In genomic region chr1:156664046-156664948, GRCh38 we compare ENCODE assay signal across 9 cellular contexts. TPM values are rescaled to one million over a fixed set of nuclear protein-coding genes. Genes with fewer than 3 reads are reported as not detected.
DNase-seq lines count a peak whose midpoint lies in the region; ATAC-seq, FAIRE-seq and TF ChIP-seq lines count a peak whose summit lies in the region.
"Had no signal": no experiment of that assay in that cellular context is flagged by ENCODE, and none has a peak within 500 bp of the region (broad histone marks: within the 10 kb centered on the region; RNA-seq: fewer than 3 reads in every experiment).

No MANE protein-coding gene starts in this region.

- intact Hi-C loops in HepG2 (cut with micrococcal nuclease; ENCODE audit: unreplicated experiment): loop anchor here (10.0 kb wide), 1 partner anchor 61 kb away; the partner anchor contains the start of genes ISG20L2 and METTL25B
- intact Hi-C loops in testis (cut with DNase I; ENCODE audit: low total_unique reads): no loop called here

- TF ChIP-seq POLR2A in HepG2 (IDR thresholded peaks at IDR 0.05; ENCODE audit: insufficient read depth in 1 of 2, low read depth in 2 of 2, low read length in 2 of 2) (no peak), testis (IDR thresholded peaks at IDR 0.05) (no peak)

- TF ChIP-seq EP300 in HepG2 (IDR thresholded peaks at IDR 0.05; ENCODE audit: low read depth in 2 of 2, low read length in 2 of 2) (no peak), HepG2 (CRISPR knock-in tag; IDR thresholded peaks at IDR 0.05; ENCODE audit: borderline replicate concordance) (no peak)

- H3K9ac ChIP-seq in HUES6 (ENCODE audit: low read length) (peak overlapping the region; percentile 97), HepG2 (ENCODE audit: insufficient read depth, low read depth, low read length) (peak overlapping the region; percentile 59; the same call in 1 of the 2 replicates)

- no TSS peak for BruUV-seq in HepG2 (replicated peaks; lab: Mats Ljungman, UMichigan)

- H3K79me2 ChIP-seq in HepG2 (ENCODE audit: insufficient read depth, low read length): peaks cover 16% of the 10 kb centered on the region

- peak overlapping the region; percentile 96 for H3K4me2 ChIP-seq in HepG2 (ENCODE audit: low read depth, low read length)

- POLR2A ChIA-PET in HepG2 (lab: Yijun Ruan, JAX): interaction anchor here (0.9 to 11.4 kb wide), 7 partner anchors 8 to 103 kb away, joined by 3 to 189 read pairs (median 3); partner anchors contain the start of genes ISG20L2, METTL25B, MRPL24 and NAXE

- TF ChIP-seq CTCF in HepG2 (CRISPR knock-in tag; IDR thresholded peaks at IDR 0.05) (no peak), testis (IDR thresholded peaks at IDR 0.05) (no peak)

- CTCF ChIA-PET in HepG2 (lab: Yijun Ruan, JAX; ENCODE audit: low intra/inter-chr PET ratio, low total read pairs): no interaction called here

- H3K27ac ChIP-seq in HUES6 (ENCODE audit: low read depth, low read length) (peak overlapping the region; percentile 56; the same call in 1 of the 2 replicates), HepG2 (ENCODE audit: extremely low read length, insufficient read depth, low read length) (peak overlapping the region; percentile 35), testis (peak overlapping the region; percentile 55 to 69)

- DNase-seq in astrocyte of the hippocampus (ENCODE audit: low read depth, low spot score) (peak; percentile 60), HepG2 (ENCODE audit: low spot score) (peak; percentile 43), testis (no peak), NCI-H2081 treated with DMSO at 0.1 percent for 48 hours (lab: John Stamatoyannopoulos, UW) (no peak), NCI-H526 (lab: John Stamatoyannopoulos, UW) (no peak), NOMO-1 treated with DMSO at 0.1 percent for 48 hours (lab: John Stamatoyannopoulos, UW; ENCODE audit: unreplicated experiment) (no peak)
- DNase-seq: stimulated activated naive B cell treated with anti-CD40 and anti-IgM and Interleukin-4, amounts not matched to agents 10 μg/mL and 1 μg/mL and 100 μg/mL, for 72 hours had no signal

- in situ Hi-C loops in HepG2 (cut with HindIII; ENCODE audit: extremely low pct_ligation_motif_present, low pct_unique_long_range_greater_than_20kb): no loop called here

- peaks cover 89% of the 10 kb centered on the region for H3K4me1 ChIP-seq in HUES6 (ENCODE audit: control insufficient read depth, insufficient read depth, low read length)
- peaks cover 82% of the 10 kb centered on the region for H3K4me1 ChIP-seq in HepG2 (ENCODE audit: insufficient read depth, low read length)
- H3K4me1 ChIP-seq in testis: peaks cover 78% of the 10 kb centered on the region

- H3K36me3 ChIP-seq in HUES6 (ENCODE audit: control insufficient read depth, insufficient read depth, low read length) (no peaks in the 10 kb centered on the region), HepG2 (replicated peaks in 1 of 2; ENCODE audit: control insufficient read depth in 1 of 2, insufficient read depth in 2 of 2, low read length in 2 of 2) (peaks cover 0 to 2% of the 10 kb centered on the region in 2 experiments; a peak in 1 of 5 replicates), testis (ENCODE audit: low read depth, missing control alignments) (no peaks in the 10 kb centered on the region)

- H3K4me3 ChIP-seq in HUES6 (ENCODE audit: low read depth, low read length): peak overlapping the region; percentile 15; the same call in 1 of the 2 replicates
- peak overlapping the region; percentile 6 to 69 (median 47) for H3K4me3 ChIP-seq in HepG2 (replicated peaks in 1 of 3; ENCODE audit: insufficient read depth in 1 of 3, low read depth in 2 of 3, low read length in 3 of 3)
- no peak overlapping the region for H3K4me3 ChIP-seq in testis

- peaks cover 6% of the 10 kb centered on the region for H4K20me1 ChIP-seq in HepG2 (ENCODE audit: insufficient read depth, low read length)

- 35% methylated on average over 5 of the region's 8 CpGs for WGBS in HepG2 (ENCODE audit: low lambda C conversion rate)
- 59 to 68% methylated on average over 6 to 8 of the region's 8 CpGs for WGBS in testis, 2 donors

- no peak overlapping the region for H2AFZ ChIP-seq in HepG2 (ENCODE audit: low read length)

- FAIRE-seq in HepG2 (lab: Jason Lieb, UNC): no peak

- H3K27me3 ChIP-seq in HUES6 (ENCODE audit: control insufficient read depth, insufficient read depth, low read length) (no peaks in the 10 kb centered on the region), HepG2 (ENCODE audit: control insufficient read depth in 1 of 2, insufficient read depth in 2 of 2, low read length in 2 of 2) (no peaks in the 10 kb centered on the region; a peak in 1 of 5 replicates), testis (no peaks in the 10 kb centered on the region)

- TF ChIP-seq RAD21 in HepG2 (CRISPR knock-in tag; IDR thresholded peaks at IDR 0.05): no peak

- ATAC-seq in HepG2: no peak

- H3K9me3 ChIP-seq in HUES6 (ENCODE audit: control insufficient read depth, insufficient read depth, low read depth, low read length) (no peaks in the 10 kb centered on the region), HepG2 (ENCODE audit: low read length) (no peaks in the 10 kb centered on the region), testis (no peaks in the 10 kb centered on the region)

RNA-seq across cellular contexts. Expression of gene NES, which starts 12.9 kb away (rescaled TPM):
- total RNA-seq in HepG2 (2016; rRNA removed; fragmentation: Illumina TruSeq; extraction: Trizol) (12.7 and 16.6 TPM in 2 replicates), testis (10 to 100 TPM; 17.6 to 27.7 TPM)
- total RNA-seq in HepG2 (2016; cell fraction: cytosol; rRNA removed; fragmentation: Illumina TruSeq; extraction: Trizol; ENCODE audit: low read depth): 0.30 and 0.53 TPM in 2 replicates
- total RNA-seq in HepG2 (2016; cell fraction: insoluble cytoplasmic fraction; rRNA removed; fragmentation: Illumina TruSeq; extraction: Trizol): 9.1 and 18.2 TPM in 2 replicates
- 1.4 and 1.5 TPM in 2 replicates for total RNA-seq in HepG2 (2016; cell fraction: membrane; rRNA removed; fragmentation: Illumina TruSeq; extraction: Trizol)
- total RNA-seq in HepG2 (2016; cell fraction: nucleus; rRNA removed; fragmentation: Illumina TruSeq; extraction: Trizol): 11.7 and 13.1 TPM in 2 replicates
- polyA plus RNA-seq in HepG2 (2011; rRNA removed) (1.7 and 2.5 TPM in 2 replicates), testis (ENCODE audit: insufficient read depth, low read depth, low replicate concordance) (20.7 TPM)
- 1.1 and 1.2 TPM in 2 replicates for polyA plus RNA-seq in HepG2 (2011; cell fraction: cytosol; rRNA removed)
- 9.3 and 9.7 TPM in 2 replicates for polyA plus RNA-seq in HepG2 (2011; cell fraction: nucleus; rRNA removed)
- 3.5 and 3.6 TPM in 2 replicates for polyA plus RNA-seq in HepG2 (2012)
- polyA plus RNA-seq in HepG2 (2016; cell fraction: cytosol; fragmentation: Illumina TruSeq; extraction: Trizol; ENCODE audit: low read depth): 0.32 and 0.38 TPM in 2 replicates
- polyA plus RNA-seq in HepG2 (2016; cell fraction: insoluble cytoplasmic fraction; fragmentation: Illumina TruSeq; extraction: Trizol; ENCODE audit: low read depth): 8.6 and 10.8 TPM in 2 replicates
- polyA plus RNA-seq in HepG2 (2016; cell fraction: membrane; fragmentation: Illumina TruSeq; extraction: Trizol; ENCODE audit: low read depth): 0.46 and 0.93 TPM in 2 replicates
- 27.3 and 27.7 TPM in 2 replicates for polyA plus RNA-seq in HepG2 (2016; cell fraction: nucleus; fragmentation: Illumina TruSeq; extraction: Trizol; ENCODE audit: insufficient read depth, low read depth)
- polyA minus RNA-seq in HepG2 (2011; rRNA and poly(A)+ RNA removed; ENCODE audit: low replicate concordance): 0.91 and 2.7 TPM in 2 replicates
- polyA minus RNA-seq in HepG2 (2011; cell fraction: cytosol; rRNA and poly(A)+ RNA removed): 2.4 and 2.5 TPM in 2 replicates
- 1.5 and 1.7 TPM in 2 replicates for polyA minus RNA-seq in HepG2 (2011; cell fraction: nucleus; rRNA and poly(A)+ RNA removed)

RNA-seq across cellular contexts. Expression of gene BCAN, which starts 22.4 kb away (rescaled TPM):
- total RNA-seq in HepG2 (2016; rRNA removed; fragmentation: Illumina TruSeq; extraction: Trizol) (not detected in 2 replicates), testis (1 to 10 TPM; 8.8 to 9.7 TPM)
- total RNA-seq in HepG2 (2016; cell fraction: cytosol; rRNA removed; fragmentation: Illumina TruSeq; extraction: Trizol; ENCODE audit: low read depth): not detected in 2 replicates
- total RNA-seq in HepG2 (2016; cell fraction: insoluble cytoplasmic fraction; rRNA removed; fragmentation: Illumina TruSeq; extraction: Trizol): not detected in 2 replicates
- total RNA-seq in HepG2 (2016; cell fraction: membrane; rRNA removed; fragmentation: Illumina TruSeq; extraction: Trizol): not detected in 2 replicates
- total RNA-seq in HepG2 (2016; cell fraction: nucleus; rRNA removed; fragmentation: Illumina TruSeq; extraction: Trizol): not detected in 2 replicates
- polyA plus RNA-seq in HepG2 (2011; rRNA removed) (not detected in 2 replicates), testis (ENCODE audit: insufficient read depth, low read depth, low replicate concordance) (3.3 TPM)
- not detected in 2 replicates for polyA plus RNA-seq in HepG2 (2011; cell fraction: cytosol; rRNA removed)
- polyA plus RNA-seq in HepG2 (2011; cell fraction: nucleus; rRNA removed): 0.24 TPM in 1 of 2 replicates, not detected in the other
- polyA plus RNA-seq in HepG2 (2012): 0.21 TPM in 2 replicates
- polyA plus RNA-seq in HepG2 (2016; cell fraction: cytosol; fragmentation: Illumina TruSeq; extraction: Trizol; ENCODE audit: low read depth): not detected in 2 replicates
- polyA plus RNA-seq in HepG2 (2016; cell fraction: insoluble cytoplasmic fraction; fragmentation: Illumina TruSeq; extraction: Trizol; ENCODE audit: low read depth): not detected in 2 replicates
- polyA plus RNA-seq in HepG2 (2016; cell fraction: membrane; fragmentation: Illumina TruSeq; extraction: Trizol; ENCODE audit: low read depth): not detected in 2 replicates
- polyA plus RNA-seq in HepG2 (2016; cell fraction: nucleus; fragmentation: Illumina TruSeq; extraction: Trizol; ENCODE audit: insufficient read depth, low read depth): not detected in 2 replicates
- not detected in 2 replicates for polyA minus RNA-seq in HepG2 (2011; rRNA and poly(A)+ RNA removed; ENCODE audit: low replicate concordance)
- not detected in 2 replicates for polyA minus RNA-seq in HepG2 (2011; cell fraction: cytosol; rRNA and poly(A)+ RNA removed)
- not detected in 2 replicates for polyA minus RNA-seq in HepG2 (2011; cell fraction: nucleus; rRNA and poly(A)+ RNA removed)
- total RNA-seq: left colon had no signal

RNA-seq across cellular contexts. Expression of gene CRABP2, which starts 41.1 kb away (rescaled TPM):
- total RNA-seq in HepG2 (2016; rRNA removed; fragmentation: Illumina TruSeq; extraction: Trizol) (0.21 and 0.60 TPM in 2 replicates), testis (1 to 10 TPM; 2.1 to 6.8 TPM)
- not detected in 2 replicates for total RNA-seq in HepG2 (2016; cell fraction: cytosol; rRNA removed; fragmentation: Illumina TruSeq; extraction: Trizol; ENCODE audit: low read depth)
- 0.28 TPM in 1 of 2 replicates, not detected in the other for total RNA-seq in HepG2 (2016; cell fraction: insoluble cytoplasmic fraction; rRNA removed; fragmentation: Illumina TruSeq; extraction: Trizol)
- not detected in 2 replicates for total RNA-seq in HepG2 (2016; cell fraction: membrane; rRNA removed; fragmentation: Illumina TruSeq; extraction: Trizol)
- total RNA-seq in HepG2 (2016; cell fraction: nucleus; rRNA removed; fragmentation: Illumina TruSeq; extraction: Trizol): not detected in 2 replicates
- polyA plus RNA-seq in HepG2 (2011; rRNA removed) (0.37 and 0.40 TPM in 2 replicates), testis (ENCODE audit: insufficient read depth, low read depth, low replicate concordance) (21.0 TPM)
- 0.14 and 0.16 TPM in 2 replicates for polyA plus RNA-seq in HepG2 (2011; cell fraction: cytosol; rRNA removed)
- polyA plus RNA-seq in HepG2 (2011; cell fraction: nucleus; rRNA removed): 0.50 and 0.85 TPM in 2 replicates
- polyA plus RNA-seq in HepG2 (2012): 1.3 TPM in 1 of 2 replicates, not detected in the other
- polyA plus RNA-seq in HepG2 (2016; cell fraction: cytosol; fragmentation: Illumina TruSeq; extraction: Trizol; ENCODE audit: low read depth): 0.24 TPM in 1 of 2 replicates, not detected in the other
- polyA plus RNA-seq in HepG2 (2016; cell fraction: insoluble cytoplasmic fraction; fragmentation: Illumina TruSeq; extraction: Trizol; ENCODE audit: low read depth): 0.57 and 0.99 TPM in 2 replicates
- polyA plus RNA-seq in HepG2 (2016; cell fraction: membrane; fragmentation: Illumina TruSeq; extraction: Trizol; ENCODE audit: low read depth): not detected in 2 replicates
- polyA plus RNA-seq in HepG2 (2016; cell fraction: nucleus; fragmentation: Illumina TruSeq; extraction: Trizol; ENCODE audit: insufficient read depth, low read depth): 0.51 and 1.8 TPM in 2 replicates
- polyA minus RNA-seq in HepG2 (2011; rRNA and poly(A)+ RNA removed; ENCODE audit: low replicate concordance): 1.2 TPM in 1 of 2 replicates, not detected in the other
- polyA minus RNA-seq in HepG2 (2011; cell fraction: cytosol; rRNA and poly(A)+ RNA removed): not detected in 2 replicates
- not detected in 2 replicates for polyA minus RNA-seq in HepG2 (2011; cell fraction: nucleus; rRNA and poly(A)+ RNA removed)

RNA-seq across cellular contexts. Expression of gene HAPLN2, which starts 45.1 kb away (rescaled TPM):
- total RNA-seq in HepG2 (2016; rRNA removed; fragmentation: Illumina TruSeq; extraction: Trizol) (not detected in 2 replicates), testis (1 to 10 TPM; 5.5 to 6.0 TPM)
- not detected in 2 replicates for total RNA-seq in HepG2 (2016; cell fraction: cytosol; rRNA removed; fragmentation: Illumina TruSeq; extraction: Trizol; ENCODE audit: low read depth)
- not detected in 2 replicates for total RNA-seq in HepG2 (2016; cell fraction: insoluble cytoplasmic fraction; rRNA removed; fragmentation: Illumina TruSeq; extraction: Trizol)
- not detected in 2 replicates for total RNA-seq in HepG2 (2016; cell fraction: membrane; rRNA removed; fragmentation: Illumina TruSeq; extraction: Trizol)
- total RNA-seq in HepG2 (2016; cell fraction: nucleus; rRNA removed; fragmentation: Illumina TruSeq; extraction: Trizol): not detected in 2 replicates
- polyA plus RNA-seq in HepG2 (2011; rRNA removed) (0.09 TPM in 1 of 2 replicates, not detected in the other), testis (ENCODE audit: insufficient read depth, low read depth, low replicate concordance) (1.5 TPM)
- not detected in 2 replicates for polyA plus RNA-seq in HepG2 (2011; cell fraction: cytosol; rRNA removed)
- 0.40 and 0.62 TPM in 2 replicates for polyA plus RNA-seq in HepG2 (2011; cell fraction: nucleus; rRNA removed)
- polyA plus RNA-seq in HepG2 (2012): 0.19 TPM in 1 of 2 replicates, not detected in the other
- polyA plus RNA-seq in HepG2 (2016; cell fraction: cytosol; fragmentation: Illumina TruSeq; extraction: Trizol; ENCODE audit: low read depth): not detected in 2 replicates
- polyA plus RNA-seq in HepG2 (2016; cell fraction: insoluble cytoplasmic fraction; fragmentation: Illumina TruSeq; extraction: Trizol; ENCODE audit: low read depth): not detected in 2 replicates
- polyA plus RNA-seq in HepG2 (2016; cell fraction: membrane; fragmentation: Illumina TruSeq; extraction: Trizol; ENCODE audit: low read depth): not detected in 2 replicates
- not detected in 2 replicates for polyA plus RNA-seq in HepG2 (2016; cell fraction: nucleus; fragmentation: Illumina TruSeq; extraction: Trizol; ENCODE audit: insufficient read depth, low read depth)
- polyA minus RNA-seq in HepG2 (2011; rRNA and poly(A)+ RNA removed; ENCODE audit: low replicate concordance): not detected in 2 replicates
- not detected in 2 replicates for polyA minus RNA-seq in HepG2 (2011; cell fraction: cytosol; rRNA and poly(A)+ RNA removed)
- not detected in 2 replicates for polyA minus RNA-seq in HepG2 (2011; cell fraction: nucleus; rRNA and poly(A)+ RNA removed)
- total RNA-seq: left colon had no signal

Comparison
In these comparisons a context has a peak if more than half of its experiments do, and no peak if none do; other contexts are left out.
1. H3K4me3 ChIP-seq: peak in HUES6 (single experiment) and HepG2 (3 of 3); none in testis (0 of 2).
2. DNase-seq: peak in astrocyte of the hippocampus (single experiment) and HepG2 (single experiment); none in testis (single experiment), NCI-H2081 treated with DMSO at 0.1 percent for 48 hours (single experiment), NCI-H526 (0 of 2) and NOMO-1 treated with DMSO at 0.1 percent for 48 hours (single experiment).
3. RNA of gene BCAN, which starts 22.4 kb away (total RNA-seq): 8.8 to 9.7 TPM in testis; not detected in HepG2; every median in the first group is over 4 times any median in the second.
4. Peak in every context shown above with its lines, with median percentiles within 50 percentile points of each other: H3K27ac ChIP-seq.